ENCODE assay signal across 27 cellular contexts in the genomic region with DNA sequence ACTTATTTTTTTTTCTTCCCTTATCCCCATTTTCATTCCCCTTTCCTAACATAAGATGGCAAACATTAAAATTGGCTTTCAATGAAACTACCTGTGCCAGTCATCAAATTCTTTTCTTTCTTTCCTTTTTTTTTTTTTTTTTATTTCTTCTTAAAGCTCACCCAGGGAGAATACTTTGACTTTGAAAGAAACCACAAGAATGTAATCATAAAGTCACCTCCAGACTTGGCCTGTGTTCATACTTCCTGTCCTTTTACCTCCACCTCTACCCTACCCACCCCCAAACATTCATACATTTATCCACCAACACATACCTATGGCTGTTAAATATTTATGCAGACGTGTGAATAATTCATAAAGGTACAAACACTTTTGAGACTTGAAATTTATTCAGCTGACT.
DNase-seq lines count a peak whose midpoint lies in the region; ATAC-seq, FAIRE-seq and TF ChIP-seq lines count a peak whose summit lies in the region.
"Had no signal": no experiment of that assay in that cellular context is flagged by ENCODE, and none has a peak within 500 bp of the region (broad histone marks: within the 10 kb centered on the region; RNA-seq: fewer than 3 reads in every experiment).

No MANE protein-coding gene starts in this region.

- no peaks in the 10 kb centered on the region for H3K36me3 Mint-ChIP-seq in endodermal cell (ENCODE audit: low read depth)
- no peaks in the 10 kb centered on the region for H3K36me3 Mint-ChIP-seq in mesothelial cell of epicardium
- H3K36me3 Mint-ChIP-seq in progenitor cell of endocrine pancreas (ENCODE audit: insufficient read depth): no peaks in the 10 kb centered on the region
- H3K36me3 Mint-ChIP-seq: activated naive CD4-positive, alpha-beta T cell treated with anti-CD3 and anti-CD28 coated beads, Interleukin-2, amount 50 U/mL, for 72 hours; CD8-positive, alpha-beta T cell; immature natural killer cell had no signal

- no peak for FAIRE-seq in H54 (lab: Jason Lieb, UNC)
- no peak for FAIRE-seq in HepG2 (lab: Jason Lieb, UNC)

- H3K27ac Mint-ChIP-seq in endodermal cell (peak overlapping the region; percentile 29), mesothelial cell of epicardium (peak overlapping the region; percentile 31), progenitor cell of endocrine pancreas (no peak overlapping the region)
- H3K27ac Mint-ChIP-seq: activated CD8-positive, alpha-beta T cell treated with anti-CD3 and anti-CD28 coated beads, Interleukin-2, amount 10 ng/mL, durations not matched to agents 7 days and 5 days; activated naive CD4-positive, alpha-beta T cell treated with anti-CD3 and anti-CD28 coated beads, Interleukin-2, amount 50 U/mL, for 72 hours; activated T-helper 2 cell treated with anti-CD3 and anti-CD28 coated beads, Interferon-gamma antibody, Interleukin-2, Interleukin-4, amounts not matched to agents 10 μg/mL and 5 μg/mL and 100 μg/mL, durations not matched to agents 14 hours and 24 hours and 36 hours; B cell; CD8-positive, alpha-beta T cell; immature natural killer cell; T-helper 2 cell treated with Interferon-gamma antibody and Interleukin-4, amounts not matched to agents 5 μg/mL and 100 μg/mL, for 36 hours had no signal

- H3K27me3 Mint-ChIP-seq in endodermal cell (ENCODE audit: insufficient read depth) (no peaks in the 10 kb centered on the region), mesothelial cell of epicardium (ENCODE audit: low read depth) (no peaks in the 10 kb centered on the region), progenitor cell of endocrine pancreas (peaks cover 14% of the 10 kb centered on the region)

- H4K20me1 ChIP-seq in PC-3 (ENCODE audit: low read length) (no peaks in the 10 kb centered on the region), HepG2 (ENCODE audit: insufficient read depth, low read length) (no peaks in the 10 kb centered on the region)

- H3K4me1 ChIP-seq in PC-3 (ENCODE audit: insufficient read depth, low read length) (peaks cover 25% of the 10 kb centered on the region), endodermal cell (ENCODE audit: control insufficient read depth, insufficient read depth, low read length) (peaks cover 6% of the 10 kb centered on the region), transverse colon (no peaks in the 10 kb centered on the region), HepG2 (ENCODE audit: insufficient read depth, low read length) (no peaks in the 10 kb centered on the region)
- H3K4me1 ChIP-seq: breast epithelium, left lung, right lobe of liver had no signal

- H3K4me3 ChIP-seq in PC-3 (ENCODE audit: low read length): no peak overlapping the region
- H3K4me3 ChIP-seq in endodermal cell (ENCODE audit: low read length): no peak overlapping the region
- no peak overlapping the region for H3K4me3 ChIP-seq in transverse colon
- no peak overlapping the region for H3K4me3 ChIP-seq in HepG2 (replicated peaks in 1 of 3; ENCODE audit: insufficient read depth in 1 of 3, low read depth in 2 of 3, low read length in 3 of 3)
- H3K4me3 ChIP-seq: breast epithelium, left lung, right lobe of liver, thyroid gland had no signal

- TF ChIP-seq EP300 in transverse colon (IDR thresholded peaks at IDR 0.05; ENCODE audit: low read depth) (no peak), HepG2 (IDR thresholded peaks at IDR 0.05; ENCODE audit: low read depth in 2 of 2, low read length in 2 of 2) (no peak), HepG2 (CRISPR knock-in tag; IDR thresholded peaks at IDR 0.05; ENCODE audit: borderline replicate concordance) (no peak)

- H3K4me2 ChIP-seq in PC-3 (ENCODE audit: low read length) (peak overlapping the region; percentile 8; the same call in 1 of the 2 replicates), HepG2 (ENCODE audit: low read depth, low read length) (no peak overlapping the region)

- no peak for TF ChIP-seq RAD21 in HepG2 (CRISPR knock-in tag; IDR thresholded peaks at IDR 0.05)

- H3K4me1 Mint-ChIP-seq in endodermal cell: peaks cover 32% of the 10 kb centered on the region
- peaks cover 30% of the 10 kb centered on the region for H3K4me1 Mint-ChIP-seq in mesothelial cell of epicardium
- H3K4me1 Mint-ChIP-seq in progenitor cell of endocrine pancreas (ENCODE audit: low read depth): peaks cover 23% of the 10 kb centered on the region
- H3K4me1 Mint-ChIP-seq: B cell, immature natural killer cell had no signal

- H3K79me2 ChIP-seq in PC-3 (ENCODE audit: low read length) (no peaks in the 10 kb centered on the region), HepG2 (ENCODE audit: insufficient read depth, low read length) (no peaks in the 10 kb centered on the region)

- H3K9me3 ChIP-seq in PC-3 (ENCODE audit: low read length) (no peaks in the 10 kb centered on the region), endodermal cell (ENCODE audit: control insufficient read depth, low read length) (no peaks in the 10 kb centered on the region), transverse colon (no peaks in the 10 kb centered on the region), HepG2 (ENCODE audit: low read length) (no peaks in the 10 kb centered on the region)
- H3K9me3 ChIP-seq: breast epithelium, left lung, right lobe of liver, thyroid gland had no signal

- CTCF ChIA-PET in PC-3 (lab: Charles Lee): interaction anchor here (0.6 kb wide), 2 partner anchors 71 to 260 kb away, joined by 3 to 5 read pairs; no protein-coding TSS in a partner anchor
- CTCF ChIA-PET in HepG2 (lab: Yijun Ruan, JAX; ENCODE audit: low intra/inter-chr PET ratio, low total read pairs): no interaction called here

- POLR2A ChIA-PET in PC-3 (lab: Charles Lee; ENCODE audit: unreplicated experiment) (interaction anchor here (0.6 kb wide), 2 partner anchors 344 to 1727 kb away, joined by 8 to 10 read pairs; no protein-coding TSS in a partner anchor), HepG2 (lab: Yijun Ruan, JAX) (no interaction called here)

- BruUV-seq in PC-3 (replicated peaks; lab: Mats Ljungman, UMichigan) (no TSS peak), HepG2 (replicated peaks; lab: Mats Ljungman, UMichigan) (no TSS peak)

- intact Hi-C loops in PC-3 (cut with micrococcal nuclease): no loop called here
- intact Hi-C loops in transverse colon (cut with DNase I; ENCODE audit: low total_unique reads): no loop called here
- intact Hi-C loops in HepG2 (cut with micrococcal nuclease; ENCODE audit: unreplicated experiment): no loop called here

- whole genome bisulfite sequencing in endodermal cell (ENCODE audit: insufficient coverage in 1 of 2, insufficient read length in 1 of 2), 2 experiments: 80 to 100% methylated on average over 1 of the region's 1 CpG
- WGBS in transverse colon (ENCODE audit: low coverage in 1 of 2), 2 donors: 43 to 66% methylated on average over 1 of the region's 1 CpG
- 0% methylated on average over 1 of the region's 1 CpG for WGBS in HepG2 (ENCODE audit: low lambda C conversion rate)

- H3K27me3 ChIP-seq in PC-3 (ENCODE audit: low read length) (no peaks in the 10 kb centered on the region), endodermal cell (ENCODE audit: control insufficient read depth, insufficient read depth, low read length, poor library complexity, severe bottlenecking) (no peaks in the 10 kb centered on the region), transverse colon (no peaks in the 10 kb centered on the region), HepG2 (ENCODE audit: control insufficient read depth in 1 of 2, insufficient read depth in 2 of 2, low read length in 2 of 2) (no peaks in the 10 kb centered on the region)
- H3K27me3 ChIP-seq: right lobe of liver, thyroid gland had no signal

- H3F3A ChIP-seq in PC-3 (ENCODE audit: low read length, unreplicated experiment): no peaks in the 10 kb centered on the region

- H3K27ac ChIP-seq in PC-3 (ENCODE audit: low read length): no peak overlapping the region
- no peak overlapping the region for H3K27ac ChIP-seq in endodermal cell (ENCODE audit: low read depth, low read length)
- H3K27ac ChIP-seq in transverse colon: no peak overlapping the region
- H3K27ac ChIP-seq in HepG2 (ENCODE audit: extremely low read length, insufficient read depth, low read length): no peak overlapping the region
- H3K27ac ChIP-seq: breast epithelium, left lung, right lobe of liver, thyroid gland had no signal

- TF ChIP-seq POLR2A in H54 (IDR thresholded peaks at IDR 0.05; ENCODE audit: low read depth, low read length) (no peak), transverse colon (IDR thresholded peaks at IDR 0.05) (no peak), HepG2 (IDR thresholded peaks at IDR 0.05; ENCODE audit: insufficient read depth in 1 of 2, low read depth in 2 of 2, low read length in 2 of 2) (no peak)

- H3K36me3 ChIP-seq in PC-3 (ENCODE audit: low read depth, low read length): no peaks in the 10 kb centered on the region
- no peaks in the 10 kb centered on the region for H3K36me3 ChIP-seq in endodermal cell (ENCODE audit: control insufficient read depth, insufficient read depth, low read length)
- no peaks in the 10 kb centered on the region for H3K36me3 ChIP-seq in transverse colon
- H3K36me3 ChIP-seq in HepG2 (replicated peaks in 1 of 2; ENCODE audit: control insufficient read depth in 1 of 2, insufficient read depth in 2 of 2, low read length in 2 of 2): no peaks in the 10 kb centered on the region
- H3K36me3 ChIP-seq: breast epithelium, left lung, right lobe of liver, thyroid gland had no signal

- H2AFZ ChIP-seq in PC-3 (ENCODE audit: low read length): no peak overlapping the region
- no peak overlapping the region for H2AFZ ChIP-seq in HepG2 (ENCODE audit: low read length)

- DNase-seq in HT-29 (ENCODE audit: low spot score): peak; percentile 86
- peak; percentile 49 for DNase-seq in PC-3
- DNase-seq in endodermal cell: no peak
- DNase-seq in mesothelial cell of epicardium (ENCODE audit: low spot score in 2 of 2, unreplicated experiment in 2 of 2): no peak
- DNase-seq in progenitor cell of endocrine pancreas (ENCODE audit: low spot score, unreplicated experiment): no peak
- DNase-seq in H54 (ENCODE audit: insufficient read length, low spot score): no peak
- no peak for DNase-seq in transverse colon
- no peak for DNase-seq in HepG2 (ENCODE audit: low spot score)
- DNase-seq: activated CD4-positive, alpha-beta T cell treated with anti-CD3 and anti-CD28 coated beads for 1 hour; activated CD8-positive, alpha-beta T cell treated with anti-CD3 and anti-CD28 coated beads, Interleukin-2, amount 10 ng/mL, durations not matched to agents 7 days and 5 days; CD8-positive, alpha-beta T cell; hypothalamus; immature natural killer cell; IMR-90; left lung; NCI-H1092 treated with DMSO at 0.1 percent for 48 hours; NCI-H187; NCI-H2171 treated with DMSO at 0.1 percent for 48 hours; NCI-H524 treated with DMSO at 0.1 percent for 48 hours; right lobe of liver; SHP77 treated with DMSO at 0.1 percent for 48 hours; thyroid gland had no signal

- H3K9ac ChIP-seq in PC-3 (ENCODE audit: low read length): no peak overlapping the region
- H3K9ac ChIP-seq in endodermal cell (ENCODE audit: extremely low read depth, low read length, poor library complexity, severe bottlenecking): no peak overlapping the region
- H3K9ac ChIP-seq in HepG2 (ENCODE audit: insufficient read depth, low read depth, low read length): no peak overlapping the region

- H3K9me2 ChIP-seq in PC-3 (replicated peaks; ENCODE audit: low read length): no peaks in the 10 kb centered on the region

- no peak for TF ChIP-seq CTCF in PC-3 (conservative IDR thresholded peaks at IDR 0.05; ENCODE audit: low read depth, low read length)
- no peak for TF ChIP-seq CTCF in endodermal cell (conservative IDR thresholded peaks at IDR 0.05)
- no peak for TF ChIP-seq CTCF in mesothelial cell of epicardium (IDR thresholded peaks at IDR 0.05; ENCODE audit: unreplicated experiment)
- TF ChIP-seq CTCF in progenitor cell of endocrine pancreas (IDR thresholded peaks at IDR 0.05; ENCODE audit: unreplicated experiment): no peak
- no peak for TF ChIP-seq CTCF in transverse colon (IDR thresholded peaks at IDR 0.05)
- TF ChIP-seq CTCF in HepG2 (CRISPR knock-in tag; IDR thresholded peaks at IDR 0.05): no peak

- no peak overlapping the region for H3K4me3 Mint-ChIP-seq in endodermal cell
- no peak overlapping the region for H3K4me3 Mint-ChIP-seq in mesothelial cell of epicardium
- H3K4me3 Mint-ChIP-seq in progenitor cell of endocrine pancreas (ENCODE audit: low read depth): no peak overlapping the region
- H3K4me3 Mint-ChIP-seq: activated CD8-positive, alpha-beta T cell treated with anti-CD3 and anti-CD28 coated beads, Interleukin-2, amount 10 ng/mL, durations not matched to agents 7 days and 5 days; B cell; CD8-positive, alpha-beta T cell; immature natural killer cell; T-helper 2 cell treated with Interferon-gamma antibody and Interleukin-4, amounts not matched to agents 5 μg/mL and 100 μg/mL, for 36 hours had no signal

- H3K9me3 Mint-ChIP-seq in endodermal cell: no peaks in the 10 kb centered on the region
- H3K9me3 Mint-ChIP-seq in mesothelial cell of epicardium: no peaks in the 10 kb centered on the region
- H3K9me3 Mint-ChIP-seq in progenitor cell of endocrine pancreas (ENCODE audit: low read depth): no peaks in the 10 kb centered on the region
- H3K9me3 Mint-ChIP-seq: activated naive CD4-positive, alpha-beta T cell treated with anti-CD3 and anti-CD28 coated beads, Interleukin-2, amount 50 U/mL, for 72 hours; activated T-helper 2 cell treated with anti-CD3 and anti-CD28 coated beads, Interferon-gamma antibody, Interleukin-2, Interleukin-4, amounts not matched to agents 10 μg/mL and 5 μg/mL and 100 μg/mL, durations not matched to agents 14 hours and 24 hours and 36 hours; CD8-positive, alpha-beta T cell; immature natural killer cell; T-helper 2 cell treated with Interferon-gamma antibody and Interleukin-4, amounts not matched to agents 5 μg/mL and 100 μg/mL, for 36 hours had no signal

- in situ Hi-C loops in transverse colon (cut with MboI; ENCODE audit: low pct_ligation_motif_present in 1 of 4, low pct_unique_long_range_greater_than_20kb in 1 of 4, low sequenced_read_pairs in 3 of 4) (loop anchor here in 2 of 4 donors (25.0 kb wide), 2 partner anchors 95 to 970 kb away; no protein-coding TSS in a partner anchor), HepG2 (cut with HindIII; ENCODE audit: extremely low pct_ligation_motif_present, low pct_unique_long_range_greater_than_20kb) (no loop called here)

- ATAC-seq in PC-3 (peak; percentile 83), HepG2 (no peak)
- ATAC-seq: activated CD8-positive, alpha-beta T cell treated with anti-CD3 and anti-CD28 coated beads, Interleukin-2, amount 10 ng/mL, durations not matched to agents 7 days and 5 days; activated naive CD4-positive, alpha-beta T cell treated with anti-CD3 and anti-CD28 coated beads, Interleukin-2, amount 50 U/mL, for 72 hours; CD8-positive, alpha-beta T cell; left lung; right lobe of liver had no signal

Comparison
In these comparisons a context has a peak if more than half of its experiments do, and no peak if none do; other contexts are left out.
1. DNase-seq: peak in HT-29 (single experiment) and PC-3 (single experiment); none in endodermal cell (single experiment), mesothelial cell of epicardium (0 of 2), progenitor cell of endocrine pancreas (single experiment), H54 (single experiment), transverse colon (single experiment) and HepG2 (single experiment).